ENCODE assay signal across 23 cellular contexts in genomic region chr4:152369203-152369902, GRCh38.
DNase-seq lines count a peak whose midpoint lies in the region; ATAC-seq and TF ChIP-seq lines count a peak whose summit lies in the region.
"Had no signal": no experiment of that assay in that cellular context is flagged by ENCODE, and none has a peak within 500 bp of the region (broad histone marks: within the 10 kb centered on the region; RNA-seq: fewer than 3 reads in every experiment).

No MANE protein-coding gene starts in this region.

- no peak for TF ChIP-seq CTCF in OCI-LY3 (IDR thresholded peaks at IDR 0.05; ENCODE audit: low read depth, low read length)

- H4K20me1 ChIP-seq in OCI-LY3 (ENCODE audit: insufficient read depth, low read length) = peaks cover 3% of the 10 kb centered on the region; the same call in 1 of the 2 replicates

- H3K27ac ChIP-seq in OCI-LY3 (ENCODE audit: low read length) = peak overlapping the region; percentile 70
- H3K27ac ChIP-seq: foreskin keratinocyte, hepatocyte had no signal

- H3K4me3 ChIP-seq in OCI-LY3 (ENCODE audit: low read length) = peak overlapping the region; percentile 55
- H3K4me3 ChIP-seq: hepatocyte, MG63, mucosa of descending colon had no signal

- H3K4me3 Mint-ChIP-seq in activated CD4-positive, alpha-beta T cell treated with anti-CD3 and anti-CD28 coated beads for 36 hours = no peak overlapping the region
- H3K4me3 Mint-ChIP-seq in activated CD4-positive, alpha-beta T cell treated with anti-CD3 and anti-CD28 coated beads, Interleukin-2, amount 10 ng/mL, durations not matched to agents 24 days and 14 days = no peak overlapping the region
- H3K4me3 Mint-ChIP-seq: activated T-cell treated with anti-CD3 and anti-CD28 coated beads, Interleukin-2, amount 50 U/mL, for 4 hours; CD4-positive, alpha-beta T cell; neural crest cell had no signal

- H3K4me1 ChIP-seq in OCI-LY3 (ENCODE audit: low read length) = peaks cover 52% of the 10 kb centered on the region

- peak overlapping the region; percentile 46 for H3K9ac ChIP-seq in OCI-LY3 (ENCODE audit: low read length)

- peaks cover 3% of the 10 kb centered on the region for H3K9me3 Mint-ChIP-seq in activated CD4-positive, alpha-beta T cell treated with anti-CD3 and anti-CD28 coated beads for 36 hours (ENCODE audit: low read depth)
- no peaks in the 10 kb centered on the region for H3K9me3 Mint-ChIP-seq in activated CD4-positive, alpha-beta T cell treated with anti-CD3 and anti-CD28 coated beads, Interleukin-2, amount 10 ng/mL, durations not matched to agents 24 days and 14 days
- H3K9me3 Mint-ChIP-seq: activated naive CD4-positive, alpha-beta T cell treated with anti-CD3 and anti-CD28 coated beads, Interleukin-2, amount 50 U/mL, for 72 hours; activated T-cell treated with anti-CD3 and anti-CD28 coated beads, Interleukin-2, amount 50 U/mL, for 4 hours; CD4-positive, alpha-beta T cell; neural crest cell had no signal

- no peaks in the 10 kb centered on the region for H3K27me3 Mint-ChIP-seq in activated CD4-positive, alpha-beta T cell treated with anti-CD3 and anti-CD28 coated beads for 36 hours
- no peaks in the 10 kb centered on the region for H3K27me3 Mint-ChIP-seq in activated CD4-positive, alpha-beta T cell treated with anti-CD3 and anti-CD28 coated beads, Interleukin-2, amount 10 ng/mL, durations not matched to agents 24 days and 14 days
- H3K27me3 Mint-ChIP-seq: CD4-positive, alpha-beta T cell had no signal

- H3K79me2 ChIP-seq in OCI-LY3 (ENCODE audit: low read length) = peaks cover 65% of the 10 kb centered on the region

- no peaks in the 10 kb centered on the region for H3K27me3 ChIP-seq in OCI-LY3 (ENCODE audit: low read depth, low read length)
- H3K27me3 ChIP-seq: foreskin keratinocyte, hepatocyte, MG63 had no signal

- CTCF ChIA-PET in activated CD4-positive, alpha-beta T cell treated with anti-CD3 and anti-CD28 coated beads for 36 hours (lab: Charles Lee) = interaction anchor here (0.6 to 1.5 kb wide), 5 partner anchors 10 to 18 kb away, joined by 3 to 4 read pairs (median 4); no protein-coding TSS in a partner anchor

- POLR2A ChIA-PET in activated CD4-positive, alpha-beta T cell treated with anti-CD3 and anti-CD28 coated beads for 36 hours (lab: Charles Lee) = interaction anchor here (0.5 kb wide), 1 partner anchor 83 kb away, joined by 3 read pairs; no protein-coding TSS in a partner anchor

- DNase-seq in activated CD4-positive, alpha-beta T cell treated with anti-CD3 and anti-CD28 coated beads for 36 hours = no peak
- no peak for DNase-seq in activated CD4-positive, alpha-beta T cell treated with anti-CD3 and anti-CD28 coated beads, Interleukin-2, amount 10 ng/mL, durations not matched to agents 24 days and 14 days
- peak; percentile 38 for DNase-seq in DMS53 treated with DMSO at 0.1 percent for 48 hours (lab: John Stamatoyannopoulos, UW; ENCODE audit: unreplicated experiment)
- DNase-seq in occipital lobe (lab: John Stamatoyannopoulos, UW) = peak; percentile 2
- DNase-seq in NOMO-1 treated with dmso at 0.1 percent for 144 hours (lab: John Stamatoyannopoulos, UW; ENCODE audit: unreplicated experiment) = no peak
- DNase-seq: activated CD4-positive, CD25-positive, alpha-beta regulatory T cell treated with anti-CD3 and anti-CD28 coated beads, Interleukin-2, amount 50 U/mL, for 72 hours; activated T-cell treated with anti-CD3 and anti-CD28 coated beads, Interleukin-2, amount 50 U/mL, for 4 hours; CD4-positive, alpha-beta T cell; cerebellar nuclear complex; effector CD4-positive, alpha-beta T cell; foreskin keratinocyte; MG63; mucosa of descending colon; NCI-H187; NCI-H524 treated with DMSO at 0.1 percent for 48 hours; SHP77 treated with DMSO at 0.1 percent for 48 hours; small intestine had no signal

- peaks cover 20% of the 10 kb centered on the region for H3K4me1 Mint-ChIP-seq in activated CD4-positive, alpha-beta T cell treated with anti-CD3 and anti-CD28 coated beads for 36 hours
- peaks cover 5% of the 10 kb centered on the region for H3K4me1 Mint-ChIP-seq in activated CD4-positive, alpha-beta T cell treated with anti-CD3 and anti-CD28 coated beads, Interleukin-2, amount 10 ng/mL, durations not matched to agents 24 days and 14 days

- H3K4me2 ChIP-seq in OCI-LY3 (ENCODE audit: low read length) = peak overlapping the region; percentile 82
- H3K4me2 ChIP-seq: hepatocyte had no signal

- peaks cover 9% of the 10 kb centered on the region for H3K36me3 Mint-ChIP-seq in activated CD4-positive, alpha-beta T cell treated with anti-CD3 and anti-CD28 coated beads for 36 hours (ENCODE audit: low read depth)
- H3K36me3 Mint-ChIP-seq in activated CD4-positive, alpha-beta T cell treated with anti-CD3 and anti-CD28 coated beads, Interleukin-2, amount 10 ng/mL, durations not matched to agents 24 days and 14 days (ENCODE audit: low read depth) = peaks cover 14% of the 10 kb centered on the region

- H3K9me3 ChIP-seq in OCI-LY3 (ENCODE audit: insufficient read depth, low read length) = no peaks in the 10 kb centered on the region

- peaks cover 7% of the 10 kb centered on the region for H3K36me3 ChIP-seq in OCI-LY3 (replicated peaks; ENCODE audit: low read depth, low read length)
- H3K36me3 ChIP-seq: MG63 had no signal

- no peak overlapping the region for H2AFZ ChIP-seq in OCI-LY3 (ENCODE audit: low read depth, low read length)
- H2AFZ ChIP-seq: hepatocyte had no signal

- intact Hi-C loops in activated CD4-positive, alpha-beta T cell treated with anti-CD3 and anti-CD28 coated beads for 36 hours (cut with DNase I, micrococcal nuclease) = no loop called here
- intact Hi-C loops in activated CD4-positive, alpha-beta T cell treated with anti-CD3 and anti-CD28 coated beads, Interleukin-2, amount 10 ng/mL, durations not matched to agents 24 days and 14 days (cut with micrococcal nuclease) = loop anchor here (10.0 kb wide), 1 partner anchor 485 kb away; no protein-coding TSS in a partner anchor

- H3K27ac Mint-ChIP-seq in activated CD4-positive, alpha-beta T cell treated with anti-CD3 and anti-CD28 coated beads for 36 hours = peak overlapping the region; percentile 38
- no peak overlapping the region for H3K27ac Mint-ChIP-seq in activated CD4-positive, alpha-beta T cell treated with anti-CD3 and anti-CD28 coated beads, Interleukin-2, amount 10 ng/mL, durations not matched to agents 24 days and 14 days
- H3K27ac Mint-ChIP-seq: activated naive CD4-positive, alpha-beta T cell treated with anti-CD3 and anti-CD28 coated beads, Interleukin-2, amount 50 U/mL, for 72 hours; CD4-positive, alpha-beta T cell had no signal

- peak; percentile 51 for ATAC-seq in activated CD4-positive, alpha-beta T cell treated with anti-CD3 and anti-CD28 coated beads for 36 hours
- no peak for ATAC-seq in GM19351 (IDR thresholded peaks at IDR 0.05; ENCODE audit: unreplicated experiment)
- ATAC-seq: activated T-cell treated with anti-CD3 and anti-CD28 coated beads, Interleukin-2, amount 50 U/mL, for 4 hours; foreskin keratinocyte; mucosa of descending colon; PC-3 had no signal

Comparison
In these comparisons a context has a peak if more than half of its experiments do, and no peak if none do; other contexts are left out.
1. DNase-seq: peak in DMS53 treated with DMSO at 0.1 percent for 48 hours (single experiment) and occipital lobe (single experiment); none in activated CD4-positive, alpha-beta T cell treated with anti-CD3 and anti-CD28 coated beads for 36 hours (single experiment), activated CD4-positive, alpha-beta T cell treated with anti-CD3 and anti-CD28 coated beads, Interleukin-2, amount 10 ng/mL, durations not matched to agents 24 days and 14 days (single experiment) and NOMO-1 treated with dmso at 0.1 percent for 144 hours (single experiment).